Comparison of ENCODE assay signal across 29 cellular contexts in the genomic region with DNA sequence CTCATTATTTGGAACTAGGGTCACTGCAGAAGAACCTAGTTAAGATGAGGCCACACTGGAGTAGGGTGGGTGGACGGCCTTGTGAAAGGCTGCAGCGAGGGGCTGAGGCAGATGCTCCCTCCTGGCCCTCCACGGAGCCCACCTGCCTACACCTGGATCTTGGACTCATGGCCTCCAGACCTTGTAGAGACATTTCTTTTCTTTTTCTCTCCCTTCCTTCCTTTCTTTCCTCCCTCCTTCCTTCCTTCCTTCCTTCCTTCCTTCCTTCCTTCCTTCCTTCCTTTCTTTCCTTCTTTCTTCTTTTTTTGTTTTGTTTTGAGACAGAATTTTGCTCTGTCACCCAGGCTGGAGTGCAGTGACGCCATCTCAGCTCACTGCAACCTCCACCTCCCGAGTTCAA. TPM values are rescaled to one million over a fixed set of nuclear protein-coding genes. Genes with fewer than 3 reads are reported as not detected.
"Had no signal": no experiment of that assay in that cellular context is flagged by ENCODE, and none has a peak within 500 bp of the region (broad histone marks: within the 10 kb centered on the region; RNA-seq: fewer than 3 reads in every experiment).

No MANE protein-coding gene starts in this region.

- H3K4me1 Mint-ChIP-seq: activated CD4-positive, alpha-beta T cell treated with anti-CD3 and anti-CD28 coated beads, Interleukin-2, amount 10 ng/mL, durations not matched to agents 24 days and 14 days; activated CD8-positive, alpha-beta memory T cell treated with anti-CD3 and anti-CD28 coated beads, Interleukin-2, amount 10 ng/mL, durations not matched to agents 7 days and 5 days had no signal

- H3K27ac ChIP-seq: SJCRH30 had no signal

- H3K9ac ChIP-seq: SK-N-SH had no signal

- H3K27ac Mint-ChIP-seq: activated B cell treated with CpG ODN at 0.5 μM for 24 hours; activated CD4-positive, alpha-beta T cell treated with anti-CD3 and anti-CD28 coated beads, Interleukin-2, amount 10 ng/mL, durations not matched to agents 24 days and 14 days; activated CD8-positive, alpha-beta memory T cell treated with anti-CD3 and anti-CD28 coated beads, Interleukin-2, amount 10 ng/mL, durations not matched to agents 7 days and 5 days; activated naive CD4-positive, alpha-beta T cell treated with anti-CD3 and anti-CD28 coated beads, Interleukin-2, amount 50 U/mL, for 72 hours; activated T-cell treated with anti-CD3 and anti-CD28 coated beads, Interleukin-2, amount 50 U/mL, for 24 hours; activated T-helper 1 cell treated with anti-CD3 and anti-CD28 coated beads, Interleukin-12 subunit alpha, Interleukin-12 subunit beta, Interleukin-2, Interleukin-4 antibody, amounts not matched to agents 30 ng/mL and 10 ng/mL and 1 ng/mL, durations not matched to agents 14 hours and 24 hours and 36 hours; T-helper 1 cell treated with Interleukin-12 subunit alpha and Interleukin-12 subunit beta and Interleukin-4 antibody, amounts not matched to agents 30 μg/mL and 1 μg/mL, for 36 hours had no signal

- H3K9me3 Mint-ChIP-seq: activated B cell treated with CpG ODN at 0.5 μM for 24 hours; activated CD4-positive, alpha-beta T cell treated with anti-CD3 and anti-CD28 coated beads, Interleukin-2, amount 10 ng/mL, durations not matched to agents 24 days and 14 days; activated naive CD4-positive, alpha-beta T cell treated with anti-CD3 and anti-CD28 coated beads, Interleukin-2, amount 50 U/mL, for 72 hours; activated T-cell treated with anti-CD3 and anti-CD28 coated beads, Interleukin-2, amount 50 U/mL, for 24 hours; activated T-helper 1 cell treated with anti-CD3 and anti-CD28 coated beads, Interleukin-12 subunit alpha, Interleukin-12 subunit beta, Interleukin-2, Interleukin-4 antibody, amounts not matched to agents 30 ng/mL and 10 ng/mL and 1 ng/mL, durations not matched to agents 14 hours and 24 hours and 36 hours; T-helper 1 cell treated with Interleukin-12 subunit alpha and Interleukin-12 subunit beta and Interleukin-4 antibody, amounts not matched to agents 30 μg/mL and 1 μg/mL, for 36 hours had no signal

- DNase-seq: activated B cell treated with CpG ODN at 0.5 μM for 24 hours; activated CD4-positive, alpha-beta T cell treated with anti-CD3 and anti-CD28 coated beads for 1 hour; activated CD4-positive, alpha-beta T cell treated with anti-CD3 and anti-CD28 coated beads, Interleukin-2, amount 10 ng/mL, durations not matched to agents 24 days and 14 days; activated CD4-positive, alpha-beta T cell treated with anti-CD3 and anti-CD28 coated beads, Interleukin-2, amount 50 U/mL, for 48 hours; activated CD8-positive, alpha-beta memory T cell treated with anti-CD3 and anti-CD28 coated beads, Interleukin-2, amount 10 ng/mL, durations not matched to agents 7 days and 5 days; activated effector memory CD4-positive, alpha-beta T cell treated with Interleukin-2 at 50 U/mL for 16 hours; activated naive CD4-positive, alpha-beta T cell treated with Interleukin-2 at 50 U/mL for 16 hours; activated T-cell treated with anti-CD3 and anti-CD28 coated beads, Interleukin-2, amount 50 U/mL, for 24 hours; MG63; MV-4-11; NCI-H1092 treated with DMSO at 0.1 percent for 48 hours; NCI-H1417 treated with DMSO at 0.1 percent for 48 hours; NCI-H1694; NCI-H2029; NCI-H2107; NCI-H2171 treated with DMSO at 0.1 percent for 48 hours; NCI-H226; NCI-H82; SJCRH30; SK-N-SH; SW 1271 had no signal

- ATAC-seq: activated CD8-positive, alpha-beta memory T cell treated with anti-CD3 and anti-CD28 coated beads, Interleukin-2, amount 10 ng/mL, durations not matched to agents 7 days and 5 days; activated naive CD4-positive, alpha-beta T cell treated with anti-CD3 and anti-CD28 coated beads, Interleukin-2, amount 50 U/mL, for 72 hours had no signal

- H3K36me3 Mint-ChIP-seq: activated CD8-positive, alpha-beta memory T cell treated with anti-CD3 and anti-CD28 coated beads, Interleukin-2, amount 10 ng/mL, durations not matched to agents 7 days and 5 days; activated naive CD4-positive, alpha-beta T cell treated with anti-CD3 and anti-CD28 coated beads, Interleukin-2, amount 50 U/mL, for 72 hours had no signal

- H3K36me3 ChIP-seq: MG63, SJCRH30 had no signal

- H3K4me3 ChIP-seq: MG63, SJCRH30 had no signal

- H3K4me3 Mint-ChIP-seq: activated CD4-positive, alpha-beta T cell treated with anti-CD3 and anti-CD28 coated beads, Interleukin-2, amount 10 ng/mL, durations not matched to agents 24 days and 14 days; activated CD8-positive, alpha-beta memory T cell treated with anti-CD3 and anti-CD28 coated beads, Interleukin-2, amount 10 ng/mL, durations not matched to agents 7 days and 5 days; activated T-cell treated with anti-CD3 and anti-CD28 coated beads, Interleukin-2, amount 50 U/mL, for 24 hours; activated T-helper 1 cell treated with anti-CD3 and anti-CD28 coated beads, Interleukin-12 subunit alpha, Interleukin-12 subunit beta, Interleukin-2, Interleukin-4 antibody, amounts not matched to agents 30 ng/mL and 10 ng/mL and 1 ng/mL, durations not matched to agents 14 hours and 24 hours and 36 hours; T-helper 1 cell treated with Interleukin-12 subunit alpha and Interleukin-12 subunit beta and Interleukin-4 antibody, amounts not matched to agents 30 μg/mL and 1 μg/mL, for 36 hours had no signal

- H3K9me3 ChIP-seq: MG63, SJCRH30, SK-N-SH had no signal

RNA-seq across cellular contexts. Expression of gene DUSP8, which starts 26.6 kb away (rescaled TPM):
- total RNA-seq: OCI-LY7 had no signal

RNA-seq across cellular contexts. Expression of gene KRTAP5-1, which starts 39.7 kb away (rescaled TPM):
- total RNA-seq: activated B cell treated with CpG ODN at 0.5 μM for 24 hours; activated CD4-positive, alpha-beta T cell treated with anti-CD3 and anti-CD28 coated beads, Interleukin-2, amount 10 ng/mL, durations not matched to agents 24 days and 14 days; activated CD8-positive, alpha-beta memory T cell treated with anti-CD3 and anti-CD28 coated beads, Interleukin-2, amount 10 ng/mL, durations not matched to agents 7 days and 5 days; activated naive CD4-positive, alpha-beta T cell treated with anti-CD3 and anti-CD28 coated beads, Interleukin-2, amount 50 U/mL, for 72 hours; activated T-helper 1 cell treated with anti-CD3 and anti-CD28 coated beads, Interleukin-12 subunit alpha, Interleukin-12 subunit beta, Interleukin-2, Interleukin-4 antibody, amounts not matched to agents 30 ng/mL and 10 ng/mL and 1 ng/mL, durations not matched to agents 14 hours and 24 hours and 36 hours; cardiac septum; NCI-H460; OCI-LY7; RPMI7951; SJCRH30 had no signal
- polyA plus RNA-seq: adipose tissue, SK-N-SH had no signal

RNA-seq across cellular contexts. Expression of gene KRTAP5-2, which starts 52.7 kb away (rescaled TPM):
- total RNA-seq: activated B cell treated with CpG ODN at 0.5 μM for 24 hours; activated CD4-positive, alpha-beta T cell treated with anti-CD3 and anti-CD28 coated beads, Interleukin-2, amount 10 ng/mL, durations not matched to agents 24 days and 14 days; activated CD8-positive, alpha-beta memory T cell treated with anti-CD3 and anti-CD28 coated beads, Interleukin-2, amount 10 ng/mL, durations not matched to agents 7 days and 5 days; activated naive CD4-positive, alpha-beta T cell treated with anti-CD3 and anti-CD28 coated beads, Interleukin-2, amount 50 U/mL, for 72 hours; activated T-helper 1 cell treated with anti-CD3 and anti-CD28 coated beads, Interleukin-12 subunit alpha, Interleukin-12 subunit beta, Interleukin-2, Interleukin-4 antibody, amounts not matched to agents 30 ng/mL and 10 ng/mL and 1 ng/mL, durations not matched to agents 14 hours and 24 hours and 36 hours; cardiac septum; NCI-H460; OCI-LY7; RPMI7951; SJCRH30 had no signal
- polyA plus RNA-seq: SK-N-SH had no signal
